12 cellular contexts compared by ENCODE assay signal in genomic region chr1:154466879-154467767, GRCh38. TPM values are rescaled to one million over a fixed set of nuclear protein-coding genes. Genes with fewer than 3 reads are reported as not detected.
DNase-seq lines count a peak whose midpoint lies in the region; ATAC-seq, FAIRE-seq and TF ChIP-seq lines count a peak whose summit lies in the region.
"Had no signal": no experiment of that assay in that cellular context is flagged by ENCODE, and none has a peak within 500 bp of the region (broad histone marks: within the 10 kb centered on the region; RNA-seq: fewer than 3 reads in every experiment).

No MANE protein-coding gene starts in this region.

- TF ChIP-seq CTCF in CD14-positive monocyte (IDR thresholded peaks at IDR 0.05) (no peak), GM13977 (IDR thresholded peaks at IDR 0.05; ENCODE audit: extremely low read depth, insufficient read depth, missing control alignments) (peak; percentile 50), astrocyte of the spinal cord (IDR thresholded peaks at IDR 0.05; ENCODE audit: low read depth, low read length) (peak; percentile 19)

- intact Hi-C loops in CD14-positive monocyte (cut with micrococcal nuclease): loop anchor here in 1 of 2 donors (2.0 kb wide), 1 partner anchor 14 kb away; no protein-coding TSS in a partner anchor

- no peak overlapping the region for H3K4me3 ChIP-seq in astrocyte of the spinal cord (ENCODE audit: low read depth, low read length)

- peaks cover 43% of the 10 kb centered on the region for H3K4me1 Mint-ChIP-seq in CD14-positive monocyte
- peaks cover 21 to 58% (median 51%) of the 10 kb centered on the region in 4 donors for H3K4me1 Mint-ChIP-seq in naive thymus-derived CD8-positive, alpha-beta T cell

- H3K9me3 Mint-ChIP-seq in CD14-positive monocyte: no peaks in the 10 kb centered on the region
- H3K9me3 Mint-ChIP-seq in naive thymus-derived CD8-positive, alpha-beta T cell: no peaks in the 10 kb centered on the region
- H3K9me3 Mint-ChIP-seq: effector memory CD8-positive, alpha-beta T cell had no signal

- H3K4me3 Mint-ChIP-seq in CD14-positive monocyte: no peak overlapping the region
- H3K4me3 Mint-ChIP-seq in naive thymus-derived CD8-positive, alpha-beta T cell: no peak overlapping the region

- H3K27ac Mint-ChIP-seq in CD14-positive monocyte: peak overlapping the region in 6 of 7 donors; percentile 68 to 91 (median 86)
- peak overlapping the region in 9 of 10 donors; percentile 17 to 82 (median 63) for H3K27ac Mint-ChIP-seq in naive thymus-derived CD8-positive, alpha-beta T cell

- DNase-seq in CD14-positive monocyte (ENCODE audit: low spot score) (no peak), GM13977 (ENCODE audit: low spot score) (no peak), astrocyte of the spinal cord (ENCODE audit: low read depth, low spot score) (no peak), SHP77 treated with DMSO at 0.1 percent for 48 hours (lab: John Stamatoyannopoulos, UW) (no peak), GM12892 (ENCODE audit: insufficient read length) (no peak)
- DNase-seq in naive thymus-derived CD8-positive, alpha-beta T cell: no peak
- no peak for DNase-seq in stimulated activated naive CD4-positive, alpha-beta T cell (lab: John Stamatoyannopoulos, UW)
- DNase-seq: effector memory CD8-positive, alpha-beta T cell; NCI-H2081 treated with DMSO at 0.1 percent for 48 hours; SW 1271 had no signal

- POLR2A ChIA-PET in naive thymus-derived CD8-positive, alpha-beta T cell (lab: Charles Lee): interaction anchor here (0.8 to 1.4 kb wide), 2 partner anchors 29 to 64 kb away, joined by 3 read pairs; no protein-coding TSS in a partner anchor

- no peak for TF ChIP-seq POLR2A in GM12892 (IDR thresholded peaks at IDR 0.05; ENCODE audit: low read depth, low read length)

- FAIRE-seq in GM12892 (lab: Jason Lieb, UNC): no peak

- in situ Hi-C loops in GM13977 (cut with MboI; ENCODE audit: low pct_unique_long_range_greater_than_20kb, low sequenced_read_pairs, unreplicated experiment) (no loop called here), astrocyte of the spinal cord (cut with HindIII; ENCODE audit: low sequenced_read_pairs) (no loop called here)

- peaks cover 49 to 64% of the 10 kb centered on the region in 2 donors for H3K36me3 Mint-ChIP-seq in CD14-positive monocyte
- H3K36me3 Mint-ChIP-seq in naive thymus-derived CD8-positive, alpha-beta T cell: peaks cover 0 to 39% (median 0%) of the 10 kb centered on the region in 3 donors

- ATAC-seq in naive thymus-derived CD8-positive, alpha-beta T cell: no peak
- ATAC-seq in GM19397 (IDR thresholded peaks at IDR 0.05; ENCODE audit: unreplicated experiment): no peak
- ATAC-seq: left lobe of liver had no signal

- no peaks in the 10 kb centered on the region for H3K27me3 Mint-ChIP-seq in CD14-positive monocyte (ENCODE audit: low read depth in 3 of 3)
- H3K27me3 Mint-ChIP-seq in naive thymus-derived CD8-positive, alpha-beta T cell: no peaks in the 10 kb centered on the region
- H3K27me3 Mint-ChIP-seq: effector memory CD8-positive, alpha-beta T cell had no signal

RNA-seq across cellular contexts. Expression of gene TDRD10, which starts 34.9 kb away (rescaled TPM):
- polyA plus RNA-seq in CD14-positive monocyte: not detected
- total RNA-seq in naive thymus-derived CD8-positive, alpha-beta T cell: not detected
- not detected for polyA plus RNA-seq in naive thymus-derived CD8-positive, alpha-beta T cell
- polyA plus RNA-seq in GM12892 (2012; ENCODE audit: missing spikeins): 0.19 TPM

RNA-seq across cellular contexts. Expression of gene SHE, which starts 35.1 kb away (rescaled TPM):
- polyA plus RNA-seq in CD14-positive monocyte: not detected
- total RNA-seq in naive thymus-derived CD8-positive, alpha-beta T cell: not detected
- polyA plus RNA-seq in naive thymus-derived CD8-positive, alpha-beta T cell: not detected
- polyA plus RNA-seq in GM12892 (2012; ENCODE audit: missing spikeins): 0.21 TPM
